23 cellular contexts compared by ENCODE assay signal in the genomic region with DNA sequence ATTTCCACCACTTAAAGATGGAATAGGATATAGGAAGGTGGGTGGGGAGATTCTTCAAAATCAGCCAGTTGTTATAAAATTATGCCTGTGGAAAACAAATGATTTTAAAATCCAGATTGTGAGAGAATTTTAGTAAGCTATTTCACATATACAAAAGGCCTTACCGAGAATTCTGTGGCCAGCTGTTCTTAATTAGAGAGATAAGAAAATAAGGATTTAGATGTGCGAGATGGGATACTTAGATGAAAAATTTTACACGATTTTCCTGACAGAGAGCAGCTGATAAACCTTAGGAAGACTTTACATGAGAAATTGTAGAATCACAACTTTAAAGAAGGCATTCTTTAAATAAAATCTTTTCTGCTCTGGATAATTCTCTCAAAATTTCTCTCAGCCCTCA.
"Had no signal": no experiment of that assay in that cellular context is flagged by ENCODE, and none has a peak within 500 bp of the region (broad histone marks: within the 10 kb centered on the region; RNA-seq: fewer than 3 reads in every experiment).

No MANE protein-coding gene starts in this region.

- H3K9ac ChIP-seq: parathyroid adenoma had no signal

- H3K4me3 ChIP-seq: adrenal gland, ascending aorta, left lung, thyroid gland had no signal

- H3K4me1 ChIP-seq: adrenal gland, ascending aorta, left lung, parathyroid adenoma had no signal

- H3K27ac Mint-ChIP-seq: activated naive CD4-positive, alpha-beta T cell treated with anti-CD3 and anti-CD28 coated beads, Interleukin-2, amount 50 U/mL, for 72 hours; immature natural killer cell; stimulated activated naive CD8-positive, alpha-beta T cell treated with anti-CD3 and anti-CD28 coated beads, Interleukin-15, Interleukin-2, amounts not matched to agents 100 ng/mL and 50 ng/mL, for 24 hours had no signal

- H3K36me3 Mint-ChIP-seq: immature natural killer cell had no signal

- H3K4me1 Mint-ChIP-seq: immature natural killer cell had no signal

- H3K9me3 ChIP-seq: ascending aorta, left lung, thyroid gland had no signal

- DNase-seq: activated gamma-delta T cell treated with Interleukin-2 at 50 U/mL for 16 hours; activated T-cell treated with anti-CD3 and anti-CD28 coated beads, Interleukin-2, amount 50 U/mL, for 1 hour; adrenal gland; brain microvascular endothelial cell; caudate nucleus; effector memory CD4-positive, alpha-beta T cell; foreskin keratinocyte; immature natural killer cell; left lung; mammary epithelial cell; nephron progenitor cell; nucleus accumbens; right cardiac atrium; stimulated activated CD4-positive, alpha-beta T cell treated with anti-CD3 and anti-CD28 coated beads, Interleukin-12 subunit alpha, Interleukin-12 subunit beta, amount 100 ng/mL, for 4 hours; stimulated activated CD4-positive, alpha-beta T cell treated with anti-CD3 and anti-CD28 coated beads, Interleukin-4, amount 100 ng/mL, for 4 hours; substantia nigra; T-helper 9 cell; thyroid gland had no signal

- H3K4me3 Mint-ChIP-seq: immature natural killer cell; nephron progenitor cell; stimulated activated naive CD8-positive, alpha-beta T cell treated with anti-CD3 and anti-CD28 coated beads, Interleukin-15, Interleukin-2, amounts not matched to agents 100 ng/mL and 50 ng/mL, for 24 hours had no signal

- H3K36me3 ChIP-seq: adrenal gland, ascending aorta, brain microvascular endothelial cell, left lung, thyroid gland had no signal

- H3K27ac ChIP-seq: adrenal gland, ascending aorta, brain microvascular endothelial cell, foreskin keratinocyte, left lung, parathyroid adenoma had no signal

- ATAC-seq: activated naive CD4-positive, alpha-beta T cell treated with anti-CD3 and anti-CD28 coated beads, Interleukin-2, amount 50 U/mL, for 72 hours; esophagus mucosa; foreskin keratinocyte; left lung; right cardiac atrium had no signal

- H3K27me3 ChIP-seq: adrenal gland, ascending aorta, brain microvascular endothelial cell, foreskin keratinocyte, left lung, thyroid gland had no signal

- H3K9me3 Mint-ChIP-seq: activated naive CD4-positive, alpha-beta T cell treated with anti-CD3 and anti-CD28 coated beads, Interleukin-2, amount 50 U/mL, for 72 hours; stimulated activated naive CD8-positive, alpha-beta T cell treated with anti-CD3 and anti-CD28 coated beads, Interleukin-15, Interleukin-2, amounts not matched to agents 100 ng/mL and 50 ng/mL, for 24 hours had no signal
